Comparison of ENCODE assay signal across 26 cellular contexts in genomic region chr6:144449911-144450690, GRCh38.
DNase-seq lines count a peak whose midpoint lies in the region; ATAC-seq and TF ChIP-seq lines count a peak whose summit lies in the region.
"Had no signal": no experiment of that assay in that cellular context is flagged by ENCODE, and none has a peak within 500 bp of the region (broad histone marks: within the 10 kb centered on the region; RNA-seq: fewer than 3 reads in every experiment).

No MANE protein-coding gene starts in this region.

- no peak overlapping the region for H3K4me3 Mint-ChIP-seq in WTC11
- peak overlapping the region; percentile 11 for H3K4me3 Mint-ChIP-seq in natural killer cell treated with Interleukin-12 subunit alpha and Interleukin-12 subunit beta and Interleukin-15 and Interleukin-18, amount 100 ng/mL, for 72 hours
- H3K4me3 Mint-ChIP-seq: activated CD8-positive, alpha-beta memory T cell treated with anti-CD3 and anti-CD28 coated beads, Interleukin-2, amount 10 ng/mL, durations not matched to agents 7 days and 5 days; activated naive CD4-positive, alpha-beta T cell treated with anti-CD3 and anti-CD28 coated beads, Interleukin-2, amount 10 ng/mL, durations not matched to agents 7 days and 5 days; activated T-helper 1 cell treated with anti-CD3 and anti-CD28 coated beads, Interleukin-12 subunit alpha, Interleukin-12 subunit beta, Interleukin-2, Interleukin-4 antibody, amounts not matched to agents 30 ng/mL and 10 ng/mL and 1 ng/mL, durations not matched to agents 14 hours and 24 hours and 36 hours; stimulated activated naive CD8-positive, alpha-beta T cell treated with anti-CD3 and anti-CD28 coated beads, Interleukin-15, Interleukin-2, amounts not matched to agents 100 ng/mL and 50 ng/mL, for 24 hours had no signal

- no peaks in the 10 kb centered on the region for H3K9me3 ChIP-seq in heart right ventricle
- H3K9me3 ChIP-seq: colonic mucosa, gastrocnemius medialis, mucosa of descending colon, tibial artery had no signal

- H3K27ac Mint-ChIP-seq in WTC11, result 0 out of 2 replicates have a peak overlapping the region, but pooled peaks have one; percentile 1
- peak overlapping the region; percentile 87 to 94 for H3K27ac Mint-ChIP-seq in natural killer cell treated with Interleukin-12 subunit alpha and Interleukin-12 subunit beta and Interleukin-15 and Interleukin-18, amount 100 ng/mL, for 72 hours
- H3K27ac Mint-ChIP-seq: activated CD8-positive, alpha-beta memory T cell treated with anti-CD3 and anti-CD28 coated beads, Interleukin-2, amount 10 ng/mL, durations not matched to agents 7 days and 5 days; activated naive CD4-positive, alpha-beta T cell treated with anti-CD3 and anti-CD28 coated beads, Interleukin-2, amount 10 ng/mL, durations not matched to agents 7 days and 5 days; activated T-helper 1 cell treated with anti-CD3 and anti-CD28 coated beads, Interleukin-12 subunit alpha, Interleukin-12 subunit beta, Interleukin-2, Interleukin-4 antibody, amounts not matched to agents 30 ng/mL and 10 ng/mL and 1 ng/mL, durations not matched to agents 14 hours and 24 hours and 36 hours; stimulated activated naive CD8-positive, alpha-beta T cell treated with anti-CD3 and anti-CD28 coated beads, Interleukin-15, Interleukin-2, amounts not matched to agents 100 ng/mL and 50 ng/mL, for 24 hours had no signal

- ATAC-seq in WTC11 (no peak), heart right ventricle (peak; percentile 64 to 87 (median 77)), GM19023 (IDR thresholded peaks at IDR 0.05; ENCODE audit: unreplicated experiment) (no peak)
- ATAC-seq in natural killer cell treated with Interleukin-12 subunit alpha and Interleukin-12 subunit beta and Interleukin-15 and Interleukin-18, amount 100 ng/mL, for 72 hours, result peak; percentile 54 to 67
- ATAC-seq: activated CD8-positive, alpha-beta memory T cell treated with anti-CD3 and anti-CD28 coated beads, Interleukin-2, amount 10 ng/mL, durations not matched to agents 7 days and 5 days; esophagus mucosa; GM12878; mucosa of descending colon had no signal

- no peak for TF ChIP-seq POLR2A in erythroblast (IDR thresholded peaks at IDR 0.05; ENCODE audit: low read length)

- peak; percentile 19 for DNase-seq in NCI-H82 (lab: John Stamatoyannopoulos, UW)
- no peak for DNase-seq in NCI-H82 treated with DMSO at 0.1 percent for 48 hours (lab: John Stamatoyannopoulos, UW; ENCODE audit: unreplicated experiment)
- no peak for DNase-seq in WTC11 (ENCODE audit: low spot score)
- peak in 1 of 2 donors; percentile 29 for DNase-seq in heart right ventricle
- no peak for DNase-seq in natural killer cell treated with Interleukin-12 subunit alpha and Interleukin-12 subunit beta and Interleukin-15 and Interleukin-18, amount 100 ng/mL, for 72 hours (ENCODE audit: low spot score)
- no peak for DNase-seq in NCI-H2081 treated with DMSO at 0.1 percent for 48 hours (lab: John Stamatoyannopoulos, UW)
- DNase-seq in erythroblast (lab: John Stamatoyannopoulos, UW), result no peak
- DNase-seq: activated CD4-positive, alpha-beta T cell treated with anti-CD3 and anti-CD28 coated beads for 48 hours; activated naive CD4-positive, alpha-beta T cell treated with anti-CD3 and anti-CD28 coated beads, Interleukin-2, amount 10 ng/mL, durations not matched to agents 7 days and 5 days; colonic mucosa; effector memory CD4-positive, alpha-beta T cell; gastrocnemius medialis; IMR-90; mucosa of descending colon; NCI-H1694; NCI-H2171; NCI-H510A treated with DMSO at 0.1 percent for 48 hours; tibial artery had no signal

- H3K27me3 ChIP-seq in heart right ventricle, result no peaks in the 10 kb centered on the region
- H3K27me3 ChIP-seq: colonic mucosa, gastrocnemius medialis, tibial artery had no signal

- no peaks in the 10 kb centered on the region for H3K9me3 Mint-ChIP-seq in WTC11
- no peaks in the 10 kb centered on the region for H3K9me3 Mint-ChIP-seq in natural killer cell treated with Interleukin-12 subunit alpha and Interleukin-12 subunit beta and Interleukin-15 and Interleukin-18, amount 100 ng/mL, for 72 hours
- H3K9me3 Mint-ChIP-seq: activated naive CD4-positive, alpha-beta T cell treated with anti-CD3 and anti-CD28 coated beads, Interleukin-2, amount 10 ng/mL, durations not matched to agents 7 days and 5 days; activated T-helper 1 cell treated with anti-CD3 and anti-CD28 coated beads, Interleukin-12 subunit alpha, Interleukin-12 subunit beta, Interleukin-2, Interleukin-4 antibody, amounts not matched to agents 30 ng/mL and 10 ng/mL and 1 ng/mL, durations not matched to agents 14 hours and 24 hours and 36 hours; stimulated activated naive CD8-positive, alpha-beta T cell treated with anti-CD3 and anti-CD28 coated beads, Interleukin-15, Interleukin-2, amounts not matched to agents 100 ng/mL and 50 ng/mL, for 24 hours had no signal

- no peaks in the 10 kb centered on the region for H3K4me1 Mint-ChIP-seq in WTC11
- H3K4me1 Mint-ChIP-seq in natural killer cell treated with Interleukin-12 subunit alpha and Interleukin-12 subunit beta and Interleukin-15 and Interleukin-18, amount 100 ng/mL, for 72 hours (ENCODE audit: low read depth in 2 of 2), result peaks cover 22 to 25% of the 10 kb centered on the region in 2 donors
- H3K4me1 Mint-ChIP-seq: activated naive CD4-positive, alpha-beta T cell treated with anti-CD3 and anti-CD28 coated beads, Interleukin-2, amount 10 ng/mL, durations not matched to agents 7 days and 5 days had no signal

- POLR2A ChIA-PET in WTC11 (lab: Charles Lee), result no interaction called here

- peak overlapping the region in 4 of 10 donors; percentile 19 to 64 (median 34) for H3K27ac ChIP-seq in heart right ventricle
- H3K27ac ChIP-seq: 22Rv1, colonic mucosa had no signal

- 40 to 42% methylated on average over 8 of the region's 8 CpGs for WGBS in heart right ventricle, 2 donors

- intact Hi-C loops in heart right ventricle (cut with DNase I), result no loop called here

- H3K36me3 Mint-ChIP-seq in WTC11, result peaks cover 37% of the 10 kb centered on the region
- peaks cover 34% of the 10 kb centered on the region for H3K36me3 Mint-ChIP-seq in natural killer cell treated with Interleukin-12 subunit alpha and Interleukin-12 subunit beta and Interleukin-15 and Interleukin-18, amount 100 ng/mL, for 72 hours

- H3K27me3 Mint-ChIP-seq in WTC11 (ENCODE audit: low read depth), result no peaks in the 10 kb centered on the region
- no peaks in the 10 kb centered on the region for H3K27me3 Mint-ChIP-seq in natural killer cell treated with Interleukin-12 subunit alpha and Interleukin-12 subunit beta and Interleukin-15 and Interleukin-18, amount 100 ng/mL, for 72 hours
- H3K27me3 Mint-ChIP-seq: activated CD8-positive, alpha-beta memory T cell treated with anti-CD3 and anti-CD28 coated beads, Interleukin-2, amount 10 ng/mL, durations not matched to agents 7 days and 5 days; activated naive CD4-positive, alpha-beta T cell treated with anti-CD3 and anti-CD28 coated beads, Interleukin-2, amount 10 ng/mL, durations not matched to agents 7 days and 5 days; stimulated activated naive CD8-positive, alpha-beta T cell treated with anti-CD3 and anti-CD28 coated beads, Interleukin-15, Interleukin-2, amounts not matched to agents 100 ng/mL and 50 ng/mL, for 24 hours had no signal

- no peak overlapping the region for H3K4me3 ChIP-seq in heart right ventricle
- H3K4me3 ChIP-seq: colonic mucosa, gastrocnemius medialis, GM12878, mucosa of descending colon, skin epidermis, tibial artery had no signal

- H3K4me1 ChIP-seq in heart right ventricle, result peaks cover 0 to 16% (median 9%) of the 10 kb centered on the region in 9 donors
- H3K4me1 ChIP-seq: colonic mucosa, gastrocnemius medialis had no signal

- peaks cover 0 to 100% (median 36%) of the 10 kb centered on the region in 9 donors for H3K36me3 ChIP-seq in heart right ventricle
- H3K36me3 ChIP-seq: colonic mucosa had no signal

- CTCF ChIA-PET in WTC11 (lab: Charles Lee), result no interaction called here

- TF ChIP-seq CTCF in WTC11 (IDR thresholded peaks at IDR 0.05) (no peak), heart right ventricle (IDR thresholded peaks at IDR 0.05) (no peak)

TF ChIP-seq in WTC11, 78 proteins besides CTCF, POLR2A, EP300 and RAD21:
- no peak for TF ChIP-seq ZNF219 (CRISPR knock-in tag; IDR thresholded peaks at IDR 0.05; ENCODE audit: borderline replicate concordance)
- no peak for TF ChIP-seq TEAD1 (CRISPR knock-in tag; IDR thresholded peaks at IDR 0.05)
- TF ChIP-seq CREB1 (CRISPR knock-in tag; IDR thresholded peaks at IDR 0.05), result no peak

Comparison
In these comparisons a context has a peak if more than half of its experiments do, and no peak if none do; other contexts are left out.
1. ATAC-seq: peak in heart right ventricle (8 of 8) and natural killer cell treated with Interleukin-12 subunit alpha and Interleukin-12 subunit beta and Interleukin-15 and Interleukin-18, amount 100 ng/mL, for 72 hours (2 of 2); none in WTC11 (single experiment) and GM19023 (single experiment).